ENCODE assay signal across 14 cellular contexts in genomic region chr9:79080536-79080935, GRCh38.
"Had no signal": no experiment of that assay in that cellular context is flagged by ENCODE, and none has a peak within 500 bp of the region (broad histone marks: within the 10 kb centered on the region; RNA-seq: fewer than 3 reads in every experiment).

No MANE protein-coding gene starts in this region.

- H3K36me3 ChIP-seq: breast epithelium, stomach, thoracic aorta had no signal

- H3K27me3 Mint-ChIP-seq: activated CD4-positive, alpha-beta memory T cell treated with anti-CD3 and anti-CD28 coated beads for 36 hours; activated naive CD8-positive, alpha-beta T cell had no signal

- H3K9me3 Mint-ChIP-seq: activated T-cell treated with anti-CD3 and anti-CD28 coated beads, Interleukin-2, amount 50 U/mL, for 4 hours had no signal

- H3K27ac ChIP-seq: breast epithelium, skin epidermis, stomach, thoracic aorta had no signal

- H3K4me3 Mint-ChIP-seq: activated CD4-positive, alpha-beta memory T cell treated with anti-CD3 and anti-CD28 coated beads for 36 hours; activated naive CD8-positive, alpha-beta T cell; activated T-cell treated with anti-CD3 and anti-CD28 coated beads, Interleukin-2, amount 50 U/mL, for 4 hours; nephron had no signal

- DNase-seq: activated CD4-positive, alpha-beta memory T cell treated with anti-CD3 and anti-CD28 coated beads for 36 hours; activated CD4-positive, alpha-beta T cell treated with anti-CD3 and anti-CD28 coated beads for 1 hour; activated effector memory CD4-positive, alpha-beta T cell treated with anti-CD3 and anti-CD28 coated beads, Interleukin-2, amount 50 U/mL, for 16 hours; activated T-cell treated with anti-CD3 and anti-CD28 coated beads, Interleukin-2, amount 50 U/mL, for 4 hours; anterior cingulate cortex; dermis blood vessel endothelial cell; glutamatergic neuron; mucosa of descending colon; stomach had no signal

- H3K4me3 ChIP-seq: breast epithelium, mucosa of descending colon, skin epidermis, stomach, thoracic aorta had no signal

- ATAC-seq: activated T-cell treated with anti-CD3 and anti-CD28 coated beads, Interleukin-2, amount 50 U/mL, for 4 hours; mucosa of descending colon had no signal

- H3K4me1 Mint-ChIP-seq: nephron had no signal

- H3K9me3 ChIP-seq: thoracic aorta had no signal

- H3K36me3 Mint-ChIP-seq: activated CD4-positive, alpha-beta memory T cell treated with anti-CD3 and anti-CD28 coated beads for 36 hours; activated naive CD8-positive, alpha-beta T cell had no signal

- H3K4me1 ChIP-seq: breast epithelium, stomach had no signal

- H3K27me3 ChIP-seq: breast epithelium, stomach had no signal

- H3K27ac Mint-ChIP-seq: activated CD4-positive, alpha-beta memory T cell treated with anti-CD3 and anti-CD28 coated beads for 36 hours; activated naive CD8-positive, alpha-beta T cell; nephron had no signal
